Comparison of ENCODE assay signal across 8 cellular contexts in the genomic region with DNA sequence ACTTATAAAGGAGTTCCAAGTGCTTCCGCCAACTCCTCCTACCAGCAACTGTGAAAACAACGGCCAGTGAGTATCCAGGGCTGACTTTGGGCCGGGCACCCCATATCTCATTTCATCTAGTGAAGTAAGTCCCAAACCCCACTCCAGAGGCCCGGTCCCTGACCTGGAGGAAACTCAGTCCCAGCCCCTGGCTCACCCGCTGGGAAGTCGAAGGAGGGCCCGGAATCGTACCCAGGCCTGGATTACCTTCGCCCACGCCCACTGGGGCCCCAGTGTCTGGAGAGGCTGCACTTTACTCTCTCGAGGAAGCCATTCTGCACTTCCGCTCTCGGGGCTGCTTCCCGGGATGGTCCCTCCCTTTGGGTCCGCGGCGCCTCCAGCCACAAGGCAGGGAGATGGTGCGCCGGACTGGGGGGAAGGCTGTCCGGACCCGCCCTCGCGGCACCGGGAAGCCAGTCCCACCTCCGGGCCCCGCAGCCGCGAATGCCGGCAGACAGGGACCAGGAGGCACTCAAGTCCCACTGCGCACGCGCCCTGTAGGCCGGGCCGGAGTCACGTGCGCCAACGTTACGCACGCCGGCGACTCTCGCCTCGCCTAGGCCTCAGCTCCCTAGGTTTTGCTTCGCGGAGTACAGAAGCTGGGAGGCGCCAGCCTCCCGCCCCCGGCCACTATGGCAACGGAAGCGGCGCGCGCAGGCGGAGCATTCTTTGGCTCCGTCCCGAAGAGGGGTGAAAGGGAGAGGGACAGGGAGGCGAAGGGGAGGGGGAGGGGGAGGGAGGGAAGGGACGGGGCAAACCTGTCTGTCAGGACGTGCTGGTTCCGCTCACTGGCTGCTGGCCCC. TPM values are rescaled to one million over a fixed set of nuclear protein-coding genes. Genes with fewer than 3 reads are reported as not detected.
A peak's percentile ranks its signal among the peaks of the same experiment; 100 is the strongest.
DNase-seq lines count a peak whose midpoint lies in the region; ATAC-seq and TF ChIP-seq lines count a peak whose summit lies in the region.

CMTR2 (minus strand) TSS at position 513 of the 842 bp plus-strand sequence. CDS start 3,482 bp downstream, outside the sequence.

- DNase-seq in NCI-H187 (lab: John Stamatoyannopoulos, UW) (peak; percentile 77 to 85), T-helper 2 cell (peak; percentile 69 to 97 (median 83)), anterior cingulate cortex (lab: John Stamatoyannopoulos, UW) (peak in 57 of 58 donors; percentile 62 to 96 (median 90)), right cardiac atrium (peak; percentile 97 to 98 (median 98)), putamen (ENCODE audit: low spot score) (peak; percentile 95), vagina (ENCODE audit: extremely low spot score in 2 of 2) (peak in 1 of 2 donors; percentile 97)

- no peaks in the 10 kb centered on the region for H3K27me3 ChIP-seq in right cardiac atrium (ENCODE audit: control insufficient read depth, insufficient read depth)
- H3K27me3 ChIP-seq in vagina: no peaks in the 10 kb centered on the region

- intact Hi-C loops in right cardiac atrium (cut with DNase I): no loop called here
- intact Hi-C loops in vagina (cut with DNase I): no loop called here

- peaks cover 0 to 20% of the 10 kb centered on the region in 2 donors for H3K36me3 ChIP-seq in vagina

- H3K27ac ChIP-seq in right cardiac atrium (ENCODE audit: low read length) (peak within 1 kb of the TSS; percentile 55), vagina (peak within 1 kb of the TSS; percentile 81)

- TF ChIP-seq POLR2A in vagina (IDR thresholded peaks at IDR 0.05): peak in 1 of 2 donors; percentile 36

- H3K4me3 ChIP-seq in right cardiac atrium (ENCODE audit: low read length) (peak within 1 kb of the TSS; percentile 70), vagina (peak within 1 kb of the TSS; percentile 73 to 76)

- under 1% methylated on average over 60 of the region's 60 CpGs for WGBS in right cardiac atrium

- peak; percentile 94 for ATAC-seq in GM18498 (IDR thresholded peaks at IDR 0.05; ENCODE audit: unreplicated experiment)
- ATAC-seq in HG02938 (IDR thresholded peaks at IDR 0.05; ENCODE audit: unreplicated experiment): peak; percentile 77
- peak; percentile 99 to 100 for ATAC-seq in right cardiac atrium

- H3K9me3 ChIP-seq in right cardiac atrium (ENCODE audit: control insufficient read depth, low read length) (no peaks in the 10 kb centered on the region), vagina (no peaks in the 10 kb centered on the region)

- H3K4me1 ChIP-seq in right cardiac atrium (ENCODE audit: control insufficient read depth, insufficient read depth, low read length) (no peaks in the 10 kb centered on the region), vagina (peaks cover 9% of the 10 kb centered on the region)

- peak in 1 of 3 experiments; percentile 29 for TF ChIP-seq CTCF in vagina (IDR thresholded peaks at IDR 0.05)

RNA-seq across cellular contexts. Expression of gene CMTR2, which starts in this region (rescaled TPM):
- 10 to 100 TPM; 11.2 to 12.6 (median 12.3) TPM for total RNA-seq in right cardiac atrium
- 4.0 TPM for polyA plus RNA-seq in right cardiac atrium
- total RNA-seq in vagina: 19.6 TPM
